8 cellular contexts compared by ENCODE assay signal in genomic region chr19:19514881-19515763, GRCh38. TPM values are rescaled to one million over a fixed set of nuclear protein-coding genes. Genes with fewer than 3 reads are reported as not detected.
DNase-seq lines count a peak whose midpoint lies in the region; ATAC-seq and TF ChIP-seq lines count a peak whose summit lies in the region.

TSS of gene TSSK6 (minus strand) at chr19:19515548. CDS start at chr19:19515427, 121 bp downstream.

- intact Hi-C loops in prostate gland (cut with DNase I): no loop called here

- peak; percentile 28 for DNase-seq in SK-MEL-5 (ENCODE audit: low read depth, low spot score)
- no peak for DNase-seq in fibroblast of the aortic adventitia (ENCODE audit: low read depth)
- no peak for DNase-seq in prostate gland (ENCODE audit: low spot score)
- no peak for DNase-seq in NCI-H748 (lab: John Stamatoyannopoulos, UW; ENCODE audit: unreplicated experiment)
- DNase-seq in stimulated activated CD4-positive, alpha-beta T cell treated with anti-CD3 and anti-CD28 coated beads, Interleukin-4, amount 100 ng/mL, for 24 hours: no peak
- DNase-seq in DMS53 treated with DMSO at 0.1 percent for 48 hours (lab: John Stamatoyannopoulos, UW; ENCODE audit: unreplicated experiment): no peak

- no peaks in the 10 kb centered on the region for H3K4me1 ChIP-seq in prostate gland (replicated peaks)

- in situ Hi-C loops in SK-MEL-5 (cut with HindIII; ENCODE audit: low pct_unique_long_range_greater_than_20kb, low sequenced_read_pairs): no loop called here

- 80% methylated on average over 77 of the region's 78 CpGs for WGBS in prostate gland

- peak within 1 kb of the TSS; percentile 81 to 83 for H3K27ac ChIP-seq in prostate gland

- H3K27me3 ChIP-seq in prostate gland (replicated peaks; ENCODE audit: insufficient read depth): no peaks in the 10 kb centered on the region

- H3K4me3 ChIP-seq in GM12875 (ENCODE audit: low read depth, low read length) (peak within 1 kb of the TSS; percentile 77), fibroblast of the aortic adventitia (ENCODE audit: low read depth, low read length) (peak within 1 kb of the TSS; percentile 91), prostate gland (peak within 1 kb of the TSS; percentile 59 to 67)

- no peak for TF ChIP-seq POLR2A in prostate gland (IDR thresholded peaks at IDR 0.05)

- H3K36me3 ChIP-seq in prostate gland: no peaks in the 10 kb centered on the region

- TF ChIP-seq CTCF in GM12875 (IDR thresholded peaks at IDR 0.05; ENCODE audit: borderline replicate concordance, insufficient read depth, low read depth, low read length) (no peak), fibroblast of the aortic adventitia (IDR thresholded peaks at IDR 0.05; ENCODE audit: insufficient read depth, low read length) (peak; percentile 31), prostate gland (IDR thresholded peaks at IDR 0.05) (no peak)

- no peak for ATAC-seq in HG03025 (IDR thresholded peaks at IDR 0.05; ENCODE audit: low FRiP score, unreplicated experiment)

- H3K9me3 ChIP-seq in prostate gland: no peaks in the 10 kb centered on the region

RNA-seq across cellular contexts. Expression of gene TSSK6, which starts in this region (rescaled TPM):
- 1.4 and 1.7 TPM in 2 replicates for total RNA-seq in SK-MEL-5 (2014; rRNA removed; shearing (Covaris generic))
- 3.6 and 5.5 TPM in 2 replicates for polyA plus RNA-seq in SK-MEL-5 (2015; cell fraction: cytosol; rRNA removed)
- polyA plus RNA-seq in SK-MEL-5 (2015; cell fraction: nucleus; rRNA removed): 9.7 and 10.2 TPM in 2 replicates
- total RNA-seq in fibroblast of the aortic adventitia (ENCODE audit: low replicate concordance) (1.9 and 4.3 TPM in 2 replicates), prostate gland (10 to 100 TPM in 1 of 2 donors, 1 to 10 TPM in 1; 7.3 to 22.3 TPM)
